ENCODE assay signal across 1 cellular context in genomic region chr17:81960130-81960958, GRCh38.
A peak's percentile ranks its signal among the peaks of the same experiment; 100 is the strongest.
TF ChIP-seq lines count a peak whose summit lies in the region.

No MANE protein-coding gene starts in this region.

TF ChIP-seq in HepG2, 621 proteins besides CTCF, POLR2A, EP300 and RAD21 (continued from another document and continues in another):
- TF ChIP-seq ZNF362 (CRISPR knock-in tag; IDR thresholded peaks at IDR 0.05; ENCODE audit: borderline replicate concordance), result no peak
- TF ChIP-seq SMC3 (IDR thresholded peaks at IDR 0.05; ENCODE audit: low read length), result no peak
- TF ChIP-seq FOXA3 (CRISPR knock-in tag; IDR thresholded peaks at IDR 0.05), result no peak
- no peak for TF ChIP-seq CBX2 (IDR thresholded peaks at IDR 0.05; ENCODE audit: low read depth, low read length)
- no peak for TF ChIP-seq CBX2 (CRISPR knock-in tag; IDR thresholded peaks at IDR 0.05; ENCODE audit: low read depth)
- no peak; the same call in 1 of the 2 replicates for TF ChIP-seq TEF (CRISPR knock-in tag; IDR thresholded peaks at IDR 0.05)
- peak; percentile 56; the same call in 1 of the 2 replicates for TF ChIP-seq KDM2A (CRISPR knock-in tag; IDR thresholded peaks at IDR 0.05; ENCODE audit: borderline replicate concordance, low read depth)
- peak; percentile 80 for TF ChIP-seq RBM22 (optimal IDR thresholded peaks at IDR 0.05; ENCODE audit: low read length)
- TF ChIP-seq ZNF253 (CRISPR knock-in tag; IDR thresholded peaks at IDR 0.05; ENCODE audit: borderline replicate concordance), result no peak
- TF ChIP-seq KAT2B (IDR thresholded peaks at IDR 0.05; ENCODE audit: borderline replicate concordance, low read depth, low read length), result no peak
- 0 out of 2 replicates have a peak, but pooled peaks have one; percentile 8 for TF ChIP-seq ARNT2 (CRISPR knock-in tag; IDR thresholded peaks at IDR 0.05; ENCODE audit: low read depth)
- TF ChIP-seq ZNF383 (CRISPR knock-in tag; IDR thresholded peaks at IDR 0.05; ENCODE audit: borderline replicate concordance), result no peak
- no peak for TF ChIP-seq ZNF615 (CRISPR knock-in tag; IDR thresholded peaks at IDR 0.05; ENCODE audit: borderline replicate concordance)
- no peak for TF ChIP-seq ZNF660 (CRISPR knock-in tag; IDR thresholded peaks at IDR 0.05; ENCODE audit: borderline replicate concordance, low read depth)
- TF ChIP-seq, protein P1, sequence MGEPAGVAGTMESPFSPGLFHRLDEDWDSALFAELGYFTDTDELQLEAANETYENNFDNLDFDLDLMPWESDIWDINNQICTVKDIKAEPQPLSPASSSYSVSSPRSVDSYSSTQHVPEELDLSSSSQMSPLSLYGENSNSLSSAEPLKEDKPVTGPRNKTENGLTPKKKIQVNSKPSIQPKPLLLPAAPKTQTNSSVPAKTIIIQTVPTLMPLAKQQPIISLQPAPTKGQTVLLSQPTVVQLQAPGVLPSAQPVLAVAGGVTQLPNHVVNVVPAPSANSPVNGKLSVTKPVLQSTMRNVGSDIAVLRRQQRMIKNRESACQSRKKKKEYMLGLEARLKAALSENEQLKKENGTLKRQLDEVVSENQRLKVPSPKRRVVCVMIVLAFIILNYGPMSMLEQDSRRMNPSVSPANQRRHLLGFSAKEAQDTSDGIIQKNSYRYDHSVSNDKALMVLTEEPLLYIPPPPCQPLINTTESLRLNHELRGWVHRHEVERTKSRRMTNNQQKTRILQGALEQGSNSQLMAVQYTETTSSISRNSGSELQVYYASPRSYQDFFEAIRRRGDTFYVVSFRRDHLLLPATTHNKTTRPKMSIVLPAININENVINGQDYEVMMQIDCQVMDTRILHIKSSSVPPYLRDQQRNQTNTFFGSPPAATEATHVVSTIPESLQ (CRISPR knock-in tag; conservative IDR thresholded peaks at IDR 0.05), result no peak
- TF ChIP-seq GTF2F1 (IDR thresholded peaks at IDR 0.05; ENCODE audit: low read length), result no peak
- TF ChIP-seq, protein P2, sequence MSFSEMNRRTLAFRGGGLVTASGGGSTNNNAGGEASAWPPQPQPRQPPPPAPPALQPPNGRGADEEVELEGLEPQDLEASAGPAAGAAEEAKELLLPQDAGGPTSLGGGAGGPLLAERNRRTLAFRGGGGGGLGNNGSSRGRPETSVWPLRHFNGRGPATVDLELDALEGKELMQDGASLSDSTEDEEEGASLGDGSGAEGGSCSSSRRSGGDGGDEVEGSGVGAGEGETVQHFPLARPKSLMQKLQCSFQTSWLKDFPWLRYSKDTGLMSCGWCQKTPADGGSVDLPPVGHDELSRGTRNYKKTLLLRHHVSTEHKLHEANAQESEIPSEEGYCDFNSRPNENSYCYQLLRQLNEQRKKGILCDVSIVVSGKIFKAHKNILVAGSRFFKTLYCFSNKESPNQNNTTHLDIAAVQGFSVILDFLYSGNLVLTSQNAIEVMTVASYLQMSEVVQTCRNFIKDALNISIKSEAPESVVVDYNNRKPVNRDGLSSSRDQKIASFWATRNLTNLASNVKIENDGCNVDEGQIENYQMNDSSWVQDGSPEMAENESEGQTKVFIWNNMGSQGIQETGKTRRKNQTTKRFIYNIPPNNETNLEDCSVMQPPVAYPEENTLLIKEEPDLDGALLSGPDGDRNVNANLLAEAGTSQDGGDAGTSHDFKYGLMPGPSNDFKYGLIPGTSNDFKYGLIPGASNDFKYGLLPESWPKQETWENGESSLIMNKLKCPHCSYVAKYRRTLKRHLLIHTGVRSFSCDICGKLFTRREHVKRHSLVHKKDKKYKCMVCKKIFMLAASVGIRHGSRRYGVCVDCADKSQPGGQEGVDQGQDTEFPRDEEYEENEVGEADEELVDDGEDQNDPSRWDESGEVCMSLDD (CRISPR knock-in tag; IDR thresholded peaks at IDR 0.05; ENCODE audit: borderline replicate concordance), result no peak
- no peak for TF ChIP-seq ZNF570 (CRISPR knock-in tag; IDR thresholded peaks at IDR 0.05; ENCODE audit: borderline replicate concordance)
- no peak for TF ChIP-seq ZNF557 (CRISPR knock-in tag; IDR thresholded peaks at IDR 0.05)
- TF ChIP-seq, protein P3, sequence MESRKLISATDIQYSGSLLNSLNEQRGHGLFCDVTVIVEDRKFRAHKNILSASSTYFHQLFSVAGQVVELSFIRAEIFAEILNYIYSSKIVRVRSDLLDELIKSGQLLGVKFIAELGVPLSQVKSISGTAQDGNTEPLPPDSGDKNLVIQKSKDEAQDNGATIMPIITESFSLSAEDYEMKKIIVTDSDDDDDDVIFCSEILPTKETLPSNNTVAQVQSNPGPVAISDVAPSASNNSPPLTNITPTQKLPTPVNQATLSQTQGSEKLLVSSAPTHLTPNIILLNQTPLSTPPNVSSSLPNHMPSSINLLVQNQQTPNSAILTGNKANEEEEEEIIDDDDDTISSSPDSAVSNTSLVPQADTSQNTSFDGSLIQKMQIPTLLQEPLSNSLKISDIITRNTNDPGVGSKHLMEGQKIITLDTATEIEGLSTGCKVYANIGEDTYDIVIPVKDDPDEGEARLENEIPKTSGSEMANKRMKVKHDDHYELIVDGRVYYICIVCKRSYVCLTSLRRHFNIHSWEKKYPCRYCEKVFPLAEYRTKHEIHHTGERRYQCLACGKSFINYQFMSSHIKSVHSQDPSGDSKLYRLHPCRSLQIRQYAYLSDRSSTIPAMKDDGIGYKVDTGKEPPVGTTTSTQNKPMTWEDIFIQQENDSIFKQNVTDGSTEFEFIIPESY (CRISPR knock-in tag; IDR thresholded peaks at IDR 0.05), result 0 out of 2 replicates have a peak, but pooled peaks have one; percentile 4
- 0 out of 2 replicates have a peak, but pooled peaks have one; percentile 39 for TF ChIP-seq EED (CRISPR knock-in tag; IDR thresholded peaks at IDR 0.05)
- TF ChIP-seq SMAD9 (CRISPR knock-in tag; IDR thresholded peaks at IDR 0.05), result peak; percentile 84; the same call in 1 of the 2 replicates
- TF ChIP-seq, protein P4, sequence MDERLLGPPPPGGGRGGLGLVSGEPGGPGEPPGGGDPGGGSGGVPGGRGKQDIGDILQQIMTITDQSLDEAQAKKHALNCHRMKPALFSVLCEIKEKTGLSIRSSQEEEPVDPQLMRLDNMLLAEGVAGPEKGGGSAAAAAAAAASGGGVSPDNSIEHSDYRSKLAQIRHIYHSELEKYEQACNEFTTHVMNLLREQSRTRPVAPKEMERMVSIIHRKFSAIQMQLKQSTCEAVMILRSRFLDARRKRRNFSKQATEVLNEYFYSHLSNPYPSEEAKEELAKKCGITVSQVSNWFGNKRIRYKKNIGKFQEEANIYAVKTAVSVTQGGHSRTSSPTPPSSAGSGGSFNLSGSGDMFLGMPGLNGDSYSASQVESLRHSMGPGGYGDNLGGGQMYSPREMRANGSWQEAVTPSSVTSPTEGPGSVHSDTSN (CRISPR knock-in tag; IDR thresholded peaks at IDR 0.05), result no peak
- peak; percentile 54; the same call in 1 of the 2 replicates for TF ChIP-seq ZBTB14 (CRISPR knock-in tag; IDR thresholded peaks at IDR 0.05)
- no peak for TF ChIP-seq KMT2B (CRISPR knock-in tag; IDR thresholded peaks at IDR 0.05)
- TF ChIP-seq IKZF4 (CRISPR knock-in tag; IDR thresholded peaks at IDR 0.05; ENCODE audit: borderline replicate concordance, low read depth, not compliant biosample characterization), result no peak
- no peak for TF ChIP-seq ZNF260 (CRISPR knock-in tag; IDR thresholded peaks at IDR 0.05; ENCODE audit: borderline replicate concordance, low read depth)
- TF ChIP-seq, protein P5, sequence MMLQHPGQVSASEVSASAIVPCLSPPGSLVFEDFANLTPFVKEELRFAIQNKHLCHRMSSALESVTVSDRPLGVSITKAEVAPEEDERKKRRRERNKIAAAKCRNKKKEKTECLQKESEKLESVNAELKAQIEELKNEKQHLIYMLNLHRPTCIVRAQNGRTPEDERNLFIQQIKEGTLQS (CRISPR knock-in tag; IDR thresholded peaks at IDR 0.05), result peak; percentile 2; the same call in 1 of the 2 replicates
- TF ChIP-seq ZNF547 (CRISPR knock-in tag; IDR thresholded peaks at IDR 0.05), result 0 out of 2 replicates have a peak, but pooled peaks have one; percentile 40
- TF ChIP-seq, protein P6, sequence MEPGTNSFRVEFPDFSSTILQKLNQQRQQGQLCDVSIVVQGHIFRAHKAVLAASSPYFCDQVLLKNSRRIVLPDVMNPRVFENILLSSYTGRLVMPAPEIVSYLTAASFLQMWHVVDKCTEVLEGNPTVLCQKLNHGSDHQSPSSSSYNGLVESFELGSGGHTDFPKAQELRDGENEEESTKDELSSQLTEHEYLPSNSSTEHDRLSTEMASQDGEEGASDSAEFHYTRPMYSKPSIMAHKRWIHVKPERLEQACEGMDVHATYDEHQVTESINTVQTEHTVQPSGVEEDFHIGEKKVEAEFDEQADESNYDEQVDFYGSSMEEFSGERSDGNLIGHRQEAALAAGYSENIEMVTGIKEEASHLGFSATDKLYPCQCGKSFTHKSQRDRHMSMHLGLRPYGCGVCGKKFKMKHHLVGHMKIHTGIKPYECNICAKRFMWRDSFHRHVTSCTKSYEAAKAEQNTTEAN (CRISPR knock-in tag; conservative IDR thresholded peaks at IDR 0.05), result no peak
- no peak for TF ChIP-seq REST (IDR thresholded peaks at IDR 0.05; ENCODE audit: borderline replicate concordance in 1 of 2, low read depth in 1 of 2, low read length in 2 of 2)
- TF ChIP-seq ZNF775 (CRISPR knock-in tag; IDR thresholded peaks at IDR 0.05; ENCODE audit: borderline replicate concordance), result no peak
- TF ChIP-seq ISL2 (CRISPR knock-in tag; IDR thresholded peaks at IDR 0.05), result no peak; the same call in 1 of the 2 replicates
- TF ChIP-seq POLR2G (IDR thresholded peaks at IDR 0.05; ENCODE audit: low read depth, low read length), result peak; percentile 40
- no peak for TF ChIP-seq FOXA1 (IDR thresholded peaks at IDR 0.05)
- no peak for TF ChIP-seq FOXA1 (CRISPR knock-in tag; IDR thresholded peaks at IDR 0.05)
- no peak for TF ChIP-seq KLF6 (CRISPR knock-in tag; IDR thresholded peaks at IDR 0.05)
- TF ChIP-seq POGZ (CRISPR knock-in tag; IDR thresholded peaks at IDR 0.05), result no peak
- TF ChIP-seq ZNF652 (CRISPR knock-in tag; IDR thresholded peaks at IDR 0.05; ENCODE audit: borderline replicate concordance, low read depth), result no peak
- no peak for TF ChIP-seq ZNF143 (CRISPR knock-in tag; IDR thresholded peaks at IDR 0.05)
- TF ChIP-seq CREB1 (IDR thresholded peaks at IDR 0.05), result no peak
- no peak for TF ChIP-seq CREB1 (CRISPR knock-in tag; IDR thresholded peaks at IDR 0.05)
- peak; percentile 48; the same call in 1 of the 2 replicates for TF ChIP-seq ZNF782 (CRISPR knock-in tag; IDR thresholded peaks at IDR 0.05; ENCODE audit: borderline replicate concordance)
- no peak for TF ChIP-seq SUZ12 (IDR thresholded peaks at IDR 0.05; ENCODE audit: low read depth, low read length)
- TF ChIP-seq ZSCAN31 (CRISPR knock-in tag; IDR thresholded peaks at IDR 0.05; ENCODE audit: low read depth), result no peak
- no peak for TF ChIP-seq TBX3 (IDR thresholded peaks at IDR 0.05; ENCODE audit: borderline replicate concordance)
- TF ChIP-seq, protein P7, sequence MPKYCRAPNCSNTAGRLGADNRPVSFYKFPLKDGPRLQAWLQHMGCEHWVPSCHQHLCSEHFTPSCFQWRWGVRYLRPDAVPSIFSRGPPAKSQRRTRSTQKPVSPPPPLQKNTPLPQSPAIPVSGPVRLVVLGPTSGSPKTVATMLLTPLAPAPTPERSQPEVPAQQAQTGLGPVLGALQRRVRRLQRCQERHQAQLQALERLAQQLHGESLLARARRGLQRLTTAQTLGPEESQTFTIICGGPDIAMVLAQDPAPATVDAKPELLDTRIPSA (CRISPR knock-in tag; IDR thresholded peaks at IDR 0.05; ENCODE audit: borderline replicate concordance), result no peak; the same call in none of the 2 replicates
